28 cellular contexts compared by ENCODE assay signal in the genomic region with DNA sequence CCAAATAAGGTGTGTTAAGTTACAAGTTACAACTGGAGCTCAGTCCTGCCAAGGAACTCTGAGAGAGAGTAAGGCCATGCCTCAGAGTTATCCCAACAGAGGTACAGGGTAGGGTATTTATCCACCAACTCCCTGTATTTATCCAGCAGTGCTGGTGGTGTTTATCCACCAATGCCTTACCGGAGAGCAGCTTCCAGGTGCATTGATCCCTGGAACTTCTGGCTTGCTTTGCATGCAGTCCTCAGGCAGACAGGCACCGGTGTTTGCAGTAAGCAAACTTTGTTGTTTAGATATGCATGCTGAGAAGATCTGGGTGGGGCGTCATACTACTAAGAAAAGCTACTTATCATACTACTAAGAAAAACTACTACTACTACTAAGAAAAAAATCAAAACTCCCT.
DNase-seq lines count a peak whose midpoint lies in the region; ATAC-seq and TF ChIP-seq lines count a peak whose summit lies in the region.
"Had no signal": no experiment of that assay in that cellular context is flagged by ENCODE, and none has a peak within 500 bp of the region (broad histone marks: within the 10 kb centered on the region; RNA-seq: fewer than 3 reads in every experiment).

No MANE protein-coding gene starts in this region.

- H2AFZ ChIP-seq in osteoblast (ENCODE audit: low read length): no peak overlapping the region
- H2AFZ ChIP-seq in H9 (ENCODE audit: low read length): no peak overlapping the region

- no peaks in the 10 kb centered on the region for H3K27me3 ChIP-seq in DOHH2 (ENCODE audit: control insufficient read depth, low read length)
- H3K27me3 ChIP-seq in osteoblast (ENCODE audit: insufficient read depth, low read length): no peaks in the 10 kb centered on the region
- H3K27me3 ChIP-seq in H9 (ENCODE audit: insufficient read depth, low read length): no peaks in the 10 kb centered on the region
- H3K27me3 ChIP-seq: sigmoid colon, vagina had no signal

- no peaks in the 10 kb centered on the region for H3K23me2 ChIP-seq in H9 (ENCODE audit: insufficient read length, low read depth, low read length, poor library complexity, severe bottlenecking)

- H3K36me3 Mint-ChIP-seq in H9 (ENCODE audit: insufficient read depth in 1 of 3, low read depth in 3 of 3): peaks cover 17 to 29% (median 17%) of the 10 kb centered on the region in 3 experiments

- no peak overlapping the region for H3K14ac ChIP-seq in H9 (ENCODE audit: insufficient read depth, low read length)

- no peak overlapping the region for H2BK20ac ChIP-seq in H9 (ENCODE audit: low read depth, low read length, poor library complexity, severe bottlenecking)

- no peak overlapping the region for H3K56ac ChIP-seq in H9 (ENCODE audit: insufficient read length, low read depth, low read length)

- H3K9me3 ChIP-seq in DOHH2 (ENCODE audit: control insufficient read depth, insufficient read depth, low read length) (no peaks in the 10 kb centered on the region), osteoblast (ENCODE audit: low read depth, low read length) (no peaks in the 10 kb centered on the region), H9 (ENCODE audit: control insufficient read depth, low read depth, low read length) (no peaks in the 10 kb centered on the region)
- H3K9me3 ChIP-seq: psoas muscle, thoracic aorta had no signal

- no peak overlapping the region for H2AK5ac ChIP-seq in H9 (ENCODE audit: insufficient read length, low read length)

- H3T11ph ChIP-seq in H9 (ENCODE audit: low read length): no peak overlapping the region

- H4K5ac ChIP-seq in H9 (ENCODE audit: insufficient read length, low read depth, low read length): no peak overlapping the region

- H3F3A ChIP-seq in DOHH2 (ENCODE audit: control insufficient read depth, insufficient read depth): no peaks in the 10 kb centered on the region

- peaks cover 35% of the 10 kb centered on the region for H3K4me1 ChIP-seq in DOHH2 (ENCODE audit: control insufficient read depth, low read length)
- peaks cover 7% of the 10 kb centered on the region for H3K4me1 ChIP-seq in osteoblast (ENCODE audit: insufficient read depth, low read length)
- no peaks in the 10 kb centered on the region for H3K4me1 ChIP-seq in H9 (ENCODE audit: insufficient read depth, low read length)
- H3K4me1 ChIP-seq: psoas muscle, sigmoid colon, vagina had no signal

- H3K79me2 ChIP-seq in DOHH2 (ENCODE audit: control insufficient read depth, low read length) (no peaks in the 10 kb centered on the region), osteoblast (ENCODE audit: insufficient read depth, low read length) (no peaks in the 10 kb centered on the region), H9 (ENCODE audit: insufficient read depth, low read length) (no peaks in the 10 kb centered on the region)

- H3K79me1 ChIP-seq in H9 (ENCODE audit: insufficient read depth, low read depth, low read length, poor library complexity, severe bottlenecking): no peaks in the 10 kb centered on the region

- peak; percentile 99 for ATAC-seq in left lobe of liver
- ATAC-seq in HG02938 (IDR thresholded peaks at IDR 0.05; ENCODE audit: unreplicated experiment): no peak
- ATAC-seq: HCT116; left cardiac atrium; psoas muscle; stimulated activated naive CD8-positive, alpha-beta T cell treated with anti-CD3 and anti-CD28 coated beads, Interleukin-15, amount 100 ng/mL, for 72 hours had no signal

- no peaks in the 10 kb centered on the region for H4K20me1 ChIP-seq in DOHH2 (ENCODE audit: control insufficient read depth, insufficient read depth, low read depth, low read length)
- H4K20me1 ChIP-seq in osteoblast (ENCODE audit: insufficient read depth, low read length): no peaks in the 10 kb centered on the region
- no peaks in the 10 kb centered on the region for H4K20me1 ChIP-seq in H9 (ENCODE audit: control insufficient read depth, insufficient read depth, insufficient read length)

- peak overlapping the region; percentile 66 for H3K4me2 ChIP-seq in DOHH2 (ENCODE audit: low read length)
- H3K4me2 ChIP-seq in osteoblast (ENCODE audit: insufficient read depth, low read length): no peak overlapping the region
- no peak overlapping the region for H3K4me2 ChIP-seq in H9 (ENCODE audit: insufficient read depth, insufficient read length, low read length)

- H3K36me3 ChIP-seq in DOHH2 (ENCODE audit: control insufficient read depth, low read length) (no peaks in the 10 kb centered on the region), osteoblast (ENCODE audit: insufficient read depth, low read length) (no peaks in the 10 kb centered on the region)
- H3K36me3 ChIP-seq: neutrophil, sigmoid colon, thoracic aorta, vagina had no signal

- H3K4me3 ChIP-seq in DOHH2 (ENCODE audit: low read length) (peak overlapping the region; percentile 56), osteoblast (ENCODE audit: insufficient read depth, low read length) (no peak overlapping the region)
- H3K4me3 ChIP-seq: psoas muscle, sigmoid colon, thoracic aorta, vagina had no signal

- peaks cover 23 to 24% of the 10 kb centered on the region in 2 experiments for H3K9me3 Mint-ChIP-seq in H9

- H3K9me2 ChIP-seq in DOHH2 (replicated peaks; ENCODE audit: control insufficient read depth, low read length): no peaks in the 10 kb centered on the region

- peaks cover 17 to 19% of the 10 kb centered on the region in 2 experiments for H3K4me1 Mint-ChIP-seq in H9
- H3K4me1 Mint-ChIP-seq: activated CD4-positive, alpha-beta T cell treated with anti-CD3 and anti-CD28 coated beads, Interleukin-2, amount 10 ng/mL, durations not matched to agents 7 days and 5 days; activated naive CD8-positive, alpha-beta T cell treated with anti-CD3 and anti-CD28 coated beads for 36 hours; stimulated activated naive CD8-positive, alpha-beta T cell treated with anti-CD3 and anti-CD28 coated beads, Interleukin-15, amount 100 ng/mL, for 72 hours had no signal

- H2BK15ac ChIP-seq in H9 (ENCODE audit: low read depth, low read length): no peak overlapping the region

- no peak overlapping the region for H2BK12ac ChIP-seq in H9 (ENCODE audit: insufficient read length, low read depth, low read length)

- H4K8ac ChIP-seq in H9 (replicated peaks; ENCODE audit: insufficient read length, low read depth, low read length): no peak overlapping the region

- no peak overlapping the region for H3K23ac ChIP-seq in H9 (ENCODE audit: insufficient read length, low read depth, low read length)

- no peak overlapping the region for H2BK5ac ChIP-seq in H9 (ENCODE audit: insufficient read length, low read length)

- H3K4me3 Mint-ChIP-seq in H9: no peak overlapping the region
- H3K4me3 Mint-ChIP-seq: activated CD4-positive, alpha-beta T cell treated with anti-CD3 and anti-CD28 coated beads, Interleukin-2, amount 10 ng/mL, durations not matched to agents 7 days and 5 days; activated naive CD8-positive, alpha-beta T cell treated with anti-CD3 and anti-CD28 coated beads for 36 hours; stimulated activated naive CD8-positive, alpha-beta T cell treated with anti-CD3 and anti-CD28 coated beads, Interleukin-15, amount 100 ng/mL, for 72 hours had no signal

- H3K27ac Mint-ChIP-seq in H9: peak overlapping the region in 1 of 3 experiments; percentile 6; a peak in 2 of 7 replicates
- H3K27ac Mint-ChIP-seq: activated CD4-positive, alpha-beta T cell treated with anti-CD3 and anti-CD28 coated beads, Interleukin-2, amount 10 ng/mL, durations not matched to agents 7 days and 5 days; activated naive CD8-positive, alpha-beta T cell treated with anti-CD3 and anti-CD28 coated beads for 36 hours; stimulated activated naive CD8-positive, alpha-beta T cell treated with anti-CD3 and anti-CD28 coated beads, Interleukin-15, amount 100 ng/mL, for 72 hours had no signal

- H4K91ac ChIP-seq in H9 (ENCODE audit: insufficient read length, low read depth, low read length): no peak overlapping the region

- TF ChIP-seq CTCF in DOHH2 (IDR thresholded peaks at IDR 0.05; ENCODE audit: low read depth, low read length, poor library complexity, severe bottlenecking) (no peak), osteoblast (IDR thresholded peaks at IDR 0.05; ENCODE audit: extremely low read depth, low read depth, low read length) (no peak), H9 (conservative IDR thresholded peaks at IDR 0.05) (no peak)

- no CpG with 5 or more reads among the region's 3 CpGs for WGBS in H9 (ENCODE audit: extremely low coverage, insufficient read length, low lambda C conversion rate)

- DNase-seq in NCI-H526 (lab: John Stamatoyannopoulos, UW) (peak; percentile 41 to 62), left lobe of liver (ENCODE audit: low spot score) (peak; percentile 62), osteoblast (ENCODE audit: insufficient read length, low spot score, missing footprints) (no peak), H9 (no peak), D341Med (ENCODE audit: low spot score) (no peak)
- DNase-seq: activated CD4-positive, alpha-beta T cell treated with anti-CD3 and anti-CD28 coated beads, Interleukin-2, amount 10 ng/mL, durations not matched to agents 7 days and 5 days; activated effector memory CD4-positive, alpha-beta T cell treated with Interleukin-2 at 50 U/mL for 16 hours; activated naive CD8-positive, alpha-beta T cell treated with anti-CD3 and anti-CD28 coated beads for 36 hours; aorta; C1 segment of cervical spinal cord; hippocampal formation; left cardiac atrium; NCI-H1092 treated with DMSO at 0.1 percent for 48 hours; NCI-H187 treated with DMSO at 0.1 percent for 48 hours; NCI-H524 treated with DMSO at 0.1 percent for 48 hours; psoas muscle; SIG-M5; sigmoid colon; stimulated activated CD4-positive, alpha-beta T cell treated with anti-CD3 and anti-CD28 coated beads, Interleukin-12 subunit alpha, Interleukin-12 subunit beta, amount 100 ng/mL, for 4 hours; stimulated activated CD4-positive, alpha-beta T cell treated with anti-CD3 and anti-CD28 coated beads, Interleukin-2, amount 100 ng/mL, for 48 hours; stimulated activated naive CD8-positive, alpha-beta T cell treated with anti-CD3 and anti-CD28 coated beads, Interleukin-15, amount 100 ng/mL, for 72 hours had no signal

- H3K9ac ChIP-seq in H9 (ENCODE audit: extremely low read depth, insufficient read length, low read length): no peak overlapping the region

- H3K27ac ChIP-seq in DOHH2 (ENCODE audit: low read depth, low read length) (peak overlapping the region; percentile 58), osteoblast (ENCODE audit: low read depth, low read length) (peak overlapping the region; percentile 44), H9 (ENCODE audit: insufficient read length, low read depth, low read length) (no peak overlapping the region)
- H3K27ac ChIP-seq: neutrophil, psoas muscle, sigmoid colon, thoracic aorta, vagina, VCaP had no signal

- no peak overlapping the region for H2BK120ac ChIP-seq in H9 (ENCODE audit: low read depth, low read length, poor library complexity, severe bottlenecking)

- no peak overlapping the region for H3K18ac ChIP-seq in H9 (ENCODE audit: insufficient read length, low read depth, low read length)

- H3K4ac ChIP-seq in H9 (ENCODE audit: low read depth, low read length): no peak overlapping the region

- peaks cover 3% of the 10 kb centered on the region; the same call in 1 of the 2 replicates for H3K27me3 Mint-ChIP-seq in H9 (ENCODE audit: low read depth)

Comparison
In these comparisons a context has a peak if more than half of its experiments do, and no peak if none do; other contexts are left out.
1. DNase-seq: peak in NCI-H526 (2 of 2) and left lobe of liver (single experiment); none in osteoblast (single experiment), H9 (single experiment) and D341Med (single experiment).